Comparison of ENCODE assay signal across 8 cellular contexts in the genomic region with DNA sequence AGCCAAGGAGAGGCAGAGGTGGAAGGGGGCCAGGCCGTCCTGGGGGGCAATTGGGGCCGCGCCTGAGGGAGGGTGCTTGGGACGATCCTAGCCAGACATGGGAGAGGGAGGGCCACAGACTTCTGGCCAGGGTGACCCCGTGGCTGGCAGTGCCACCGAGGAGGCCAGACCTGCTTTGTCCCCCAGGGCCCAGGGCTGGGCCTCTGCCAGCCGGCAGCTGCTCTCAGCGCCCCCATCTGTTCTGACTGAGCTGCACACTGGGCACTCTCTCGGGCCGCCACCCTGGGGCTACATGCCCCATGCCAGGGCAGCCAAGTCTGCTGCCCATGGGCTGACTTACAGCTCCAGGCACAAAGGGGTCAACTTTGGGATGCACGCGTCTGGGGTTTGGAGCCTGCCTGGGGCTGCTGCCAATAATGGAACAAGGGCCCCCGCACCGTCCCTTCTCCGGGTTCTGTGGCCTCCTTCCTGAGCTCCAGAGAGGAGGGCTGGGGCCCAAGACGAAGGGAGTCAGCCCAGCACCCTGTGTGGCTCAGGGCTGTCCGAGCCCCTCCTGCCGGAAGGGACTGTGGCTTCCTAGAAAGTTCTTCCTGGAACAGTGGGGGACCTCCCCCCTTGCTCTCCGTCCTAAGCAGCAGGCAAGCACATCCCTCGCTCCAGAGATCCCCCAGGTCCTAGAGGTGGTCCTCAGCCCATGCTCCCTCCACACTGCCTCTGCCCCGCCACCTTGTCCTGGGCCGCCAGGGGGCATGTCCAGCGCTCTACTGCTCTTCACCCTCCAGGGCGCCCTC. TPM values are rescaled to one million over a fixed set of nuclear protein-coding genes. Genes with fewer than 3 reads are reported as not detected.
A peak's percentile ranks its signal among the peaks of the same experiment; 100 is the strongest.
DNase-seq lines count a peak whose midpoint lies in the region; ATAC-seq and TF ChIP-seq lines count a peak whose summit lies in the region.

No MANE protein-coding gene starts in this region.

- no peaks in the 10 kb centered on the region for H3K27me3 ChIP-seq in PC-9 (ENCODE audit: insufficient read depth, low read depth)

- H3K79me2 ChIP-seq in PC-9 (ENCODE audit: low read depth): no peaks in the 10 kb centered on the region

- DNase-seq in PC-9 (peak in 1 of 2 experiments; percentile 57), endothelial cell (ENCODE audit: low spot score) (peak; percentile 50), mucosa of descending colon (peak in 2 of 3 donors; percentile 34 to 58), COLO829 (ENCODE audit: low spot score) (no peak), NCI-H446 treated with DMSO at 0.1 percent for 48 hours (lab: John Stamatoyannopoulos, UW) (no peak)
- no peak for DNase-seq in central memory CD4-positive, alpha-beta T cell

- peaks cover 2% of the 10 kb centered on the region for H3K4me1 Mint-ChIP-seq in endothelial cell (ENCODE audit: unreplicated experiment)

- peaks cover 25% of the 10 kb centered on the region for H3K27me3 Mint-ChIP-seq in endothelial cell (ENCODE audit: unreplicated experiment)

- intact Hi-C loops in PC-9 (cut with micrococcal nuclease; ENCODE audit: unreplicated experiment): no loop called here
- intact Hi-C loops in mucosa of descending colon (cut with DNase I, micrococcal nuclease): no loop called here

- POLR2A ChIA-PET in PC-9 (lab: Charles Lee; ENCODE audit: unreplicated experiment): no interaction called here

- peak overlapping the region; percentile 68; the same call in 1 of the 2 replicates for H3K4me3 ChIP-seq in PC-9
- no peak overlapping the region for H3K4me3 ChIP-seq in mucosa of descending colon

- no peak overlapping the region for H2AFZ ChIP-seq in PC-9

- H3K9me3 Mint-ChIP-seq in endothelial cell (ENCODE audit: unreplicated experiment): no peaks in the 10 kb centered on the region

- no peaks in the 10 kb centered on the region for H3K9me3 ChIP-seq in PC-9 (ENCODE audit: insufficient read depth, low read depth)
- H3K9me3 ChIP-seq in mucosa of descending colon: no peaks in the 10 kb centered on the region

- TF ChIP-seq CTCF in GM12872 (IDR thresholded peaks at IDR 0.05; ENCODE audit: insufficient read depth, low read depth, low read length): peak; percentile 13; the same call in 1 of the 3 replicates
- TF ChIP-seq CTCF in PC-9 (conservative IDR thresholded peaks at IDR 0.05): no peak; the same call in 1 of the 2 replicates
- no peak for TF ChIP-seq CTCF in endothelial cell (IDR thresholded peaks at IDR 0.05; ENCODE audit: unreplicated experiment)
- no peak for TF ChIP-seq CTCF in mucosa of descending colon (IDR thresholded peaks at IDR 0.05)

- no peak overlapping the region for H3K27ac Mint-ChIP-seq in endothelial cell (ENCODE audit: unreplicated experiment)

- CTCF ChIA-PET in PC-9 (lab: Charles Lee): no interaction called here

- ATAC-seq in mucosa of descending colon (peak; percentile 15), HG02642 (IDR thresholded peaks at IDR 0.05; ENCODE audit: poor library complexity, unreplicated experiment) (no peak)

- peak overlapping the region; percentile 79 for H3K4me2 ChIP-seq in PC-9

- no TSS peak for BruUV-seq in PC-9 (replicated peaks; lab: Mats Ljungman, UMichigan)

- peak overlapping the region; percentile 69 for H3K4me3 Mint-ChIP-seq in endothelial cell (ENCODE audit: unreplicated experiment)

- peaks cover 6% of the 10 kb centered on the region; the same call in 1 of the 2 replicates for H3F3A ChIP-seq in PC-9 (ENCODE audit: insufficient read depth, low read depth)

- peaks cover 7% of the 10 kb centered on the region for H3K36me3 Mint-ChIP-seq in endothelial cell (ENCODE audit: low read depth, unreplicated experiment)

- H3K36me3 ChIP-seq in PC-9 (ENCODE audit: low read depth) (no peaks in the 10 kb centered on the region), mucosa of descending colon (ENCODE audit: low read depth) (no peaks in the 10 kb centered on the region)

- H3K9me2 ChIP-seq in PC-9 (ENCODE audit: insufficient read depth): no peaks in the 10 kb centered on the region

- H3K4me1 ChIP-seq in PC-9 (replicated peaks; ENCODE audit: insufficient read depth) (peaks cover 6% of the 10 kb centered on the region; the same call in 1 of the 2 replicates), mucosa of descending colon (ENCODE audit: low read depth) (peaks cover 20% of the 10 kb centered on the region)

- no peak overlapping the region for H3K27ac ChIP-seq in PC-9

- H4K20me1 ChIP-seq in PC-9 (ENCODE audit: insufficient read depth): peaks cover 13% of the 10 kb centered on the region; the same call in 1 of the 2 replicates

RNA-seq across cellular contexts. Expression of a gene that starts 1.1 kb away (rescaled TPM):
- total RNA-seq in PC-9 (2021): 5.8 and 11.5 TPM in 2 replicates
- total RNA-seq in endothelial cell (ENCODE audit: unreplicated experiment): 6.1 TPM
- 1 to 10 TPM; 2.0 to 6.0 (median 4.2) TPM for total RNA-seq in mucosa of descending colon

RNA-seq across cellular contexts. Expression of a gene that starts 27.8 kb away (rescaled TPM):
- total RNA-seq in PC-9 (2021): 85.8 and 116 TPM in 2 replicates
- 84.3 TPM for total RNA-seq in endothelial cell (ENCODE audit: unreplicated experiment)
- 10 to 100 TPM; 38.7 to 82.4 (median 60.4) TPM for total RNA-seq in mucosa of descending colon

RNA-seq across cellular contexts. Expression of a gene that starts 35.8 kb away (rescaled TPM):
- total RNA-seq in PC-9 (2021) (107 and 113 TPM in 2 replicates), endothelial cell (ENCODE audit: unreplicated experiment) (97.2 TPM), mucosa of descending colon (100 to 1,000 TPM; 132 to 216 (median 176) TPM)

Comparison
In these comparisons a context has a peak if more than half of its experiments do, and no peak if none do; other contexts are left out.
1. DNase-seq: peak in endothelial cell (single experiment) and mucosa of descending colon (2 of 3); none in COLO829 (single experiment), NCI-H446 treated with DMSO at 0.1 percent for 48 hours (single experiment) and central memory CD4-positive, alpha-beta T cell (single experiment).